Comparison of ENCODE assay signal across 1 cellular context in the genomic region with DNA sequence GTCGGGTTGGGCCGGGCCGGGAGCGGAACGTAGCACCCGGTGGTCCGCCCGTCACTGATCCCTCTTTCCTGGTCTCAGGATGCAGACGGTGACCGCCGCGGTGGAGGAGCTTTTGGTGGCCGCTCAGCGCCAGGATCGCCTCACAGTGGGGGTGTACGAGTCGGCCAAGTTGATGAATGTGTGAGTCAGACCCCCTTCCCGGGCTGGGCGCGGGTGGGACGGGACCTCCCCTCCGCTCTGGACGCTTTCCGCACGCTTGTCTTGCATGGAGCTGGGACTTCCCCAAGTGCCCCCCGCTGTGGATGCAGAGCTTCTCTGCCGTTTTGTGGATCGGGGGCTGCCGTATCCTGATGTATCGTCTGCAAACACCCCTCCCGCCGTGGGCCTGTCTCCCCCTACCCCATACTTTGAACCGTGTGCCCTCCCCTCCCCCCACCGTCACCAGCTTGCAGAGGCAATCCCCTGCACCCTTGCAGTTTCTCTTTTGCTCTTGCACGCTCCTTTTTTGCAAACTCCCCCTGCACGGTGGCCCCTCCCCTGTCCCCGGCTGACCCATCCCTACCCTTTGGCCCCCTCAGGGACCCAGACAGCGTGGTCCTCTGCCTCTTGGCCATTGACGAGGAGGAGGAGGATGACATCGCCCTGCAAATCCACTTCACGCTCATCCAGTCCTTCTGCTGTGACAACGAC.
TF ChIP-seq lines count a peak whose summit lies in the region.

No MANE protein-coding gene starts in this region.

TF ChIP-seq in K562, 482 proteins besides CTCF, POLR2A, EP300 and RAD21 (continued from another document):
- TF ChIP-seq, protein P1, sequence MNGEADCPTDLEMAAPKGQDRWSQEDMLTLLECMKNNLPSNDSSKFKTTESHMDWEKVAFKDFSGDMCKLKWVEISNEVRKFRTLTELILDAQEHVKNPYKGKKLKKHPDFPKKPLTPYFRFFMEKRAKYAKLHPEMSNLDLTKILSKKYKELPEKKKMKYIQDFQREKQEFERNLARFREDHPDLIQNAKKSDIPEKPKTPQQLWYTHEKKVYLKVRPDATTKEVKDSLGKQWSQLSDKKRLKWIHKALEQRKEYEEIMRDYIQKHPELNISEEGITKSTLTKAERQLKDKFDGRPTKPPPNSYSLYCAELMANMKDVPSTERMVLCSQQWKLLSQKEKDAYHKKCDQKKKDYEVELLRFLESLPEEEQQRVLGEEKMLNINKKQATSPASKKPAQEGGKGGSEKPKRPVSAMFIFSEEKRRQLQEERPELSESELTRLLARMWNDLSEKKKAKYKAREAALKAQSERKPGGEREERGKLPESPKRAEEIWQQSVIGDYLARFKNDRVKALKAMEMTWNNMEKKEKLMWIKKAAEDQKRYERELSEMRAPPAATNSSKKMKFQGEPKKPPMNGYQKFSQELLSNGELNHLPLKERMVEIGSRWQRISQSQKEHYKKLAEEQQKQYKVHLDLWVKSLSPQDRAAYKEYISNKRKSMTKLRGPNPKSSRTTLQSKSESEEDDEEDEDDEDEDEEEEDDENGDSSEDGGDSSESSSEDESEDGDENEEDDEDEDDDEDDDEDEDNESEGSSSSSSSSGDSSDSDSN (IDR thresholded peaks at IDR 0.05; ENCODE audit: borderline replicate concordance in 1 of 2, low read depth in 2 of 2, low read length in 2 of 2) = 0 out of 4 replicates have a peak, but pooled peaks have one; percentile 21 to 54
- TF ChIP-seq, protein P2, sequence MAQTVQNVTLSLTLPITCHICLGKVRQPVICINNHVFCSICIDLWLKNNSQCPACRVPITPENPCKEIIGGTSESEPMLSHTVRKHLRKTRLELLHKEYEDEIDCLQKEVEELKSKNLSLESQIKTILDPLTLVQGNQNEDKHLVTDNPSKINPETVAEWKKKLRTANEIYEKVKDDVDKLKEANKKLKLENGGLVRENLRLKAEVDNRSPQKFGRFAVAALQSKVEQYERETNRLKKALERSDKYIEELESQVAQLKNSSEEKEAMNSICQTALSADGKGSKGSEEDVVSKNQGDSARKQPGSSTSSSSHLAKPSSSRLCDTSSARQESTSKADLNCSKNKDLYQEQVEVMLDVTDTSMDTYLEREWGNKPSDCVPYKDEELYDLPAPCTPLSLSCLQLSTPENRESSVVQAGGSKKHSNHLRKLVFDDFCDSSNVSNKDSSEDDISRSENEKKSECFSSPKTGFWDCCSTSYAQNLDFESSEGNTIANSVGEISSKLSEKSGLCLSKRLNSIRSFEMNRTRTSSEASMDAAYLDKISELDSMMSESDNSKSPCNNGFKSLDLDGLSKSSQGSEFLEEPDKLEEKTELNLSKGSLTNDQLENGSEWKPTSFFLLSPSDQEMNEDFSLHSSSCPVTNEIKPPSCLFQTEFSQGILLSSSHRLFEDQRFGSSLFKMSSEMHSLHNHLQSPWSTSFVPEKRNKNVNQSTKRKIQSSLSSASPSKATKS (CRISPR knock-in tag; IDR thresholded peaks at IDR 0.05) = no peak
- TF ChIP-seq ZNF354B (CRISPR knock-in tag; IDR thresholded peaks at IDR 0.05) (no peak), KAT7 (CRISPR knock-in tag; IDR thresholded peaks at IDR 0.05; ENCODE audit: borderline replicate concordance) (0 out of 2 replicates have a peak, but pooled peaks have one; percentile 86), MIER1 (IDR thresholded peaks at IDR 0.05; ENCODE audit: low read depth) (no peak), JUND (IDR thresholded peaks at IDR 0.05; ENCODE audit: borderline replicate concordance, low read depth, low read length) (no peak), JUND (tag; IDR thresholded peaks at IDR 0.05; ENCODE audit: borderline replicate concordance, low read depth, low read length) (0 out of 3 replicates have a peak, but pooled peaks have one; percentile 11), NR2F6 (CRISPR knock-in tag; IDR thresholded peaks at IDR 0.05) (no peak), ZC3H4 (CRISPR knock-in tag; IDR thresholded peaks at IDR 0.05; ENCODE audit: borderline replicate concordance) (peak; percentile 19; the same call in 1 of the 2 replicates), CCNT2 (IDR thresholded peaks at IDR 0.05; ENCODE audit: borderline replicate concordance, extremely low read depth, insufficient read length, low read depth, low read length) (peak; percentile 31), CEBPG (CRISPR knock-in tag; IDR thresholded peaks at IDR 0.05) (no peak), CEBPG (tag; conservative IDR thresholded peaks at IDR 0.05 in 1 of 2, IDR thresholded peaks at IDR 0.05 in 1 of 2) (0 out of 4 replicates have a peak, but pooled peaks of 1 of the 2 experiments have one; percentile 15), ZBTB7A (IDR thresholded peaks at IDR 0.05; ENCODE audit: borderline replicate concordance, control insufficient read depth, low read depth, low read length) (peak; percentile 61; the same call in 1 of the 2 replicates), CREB1 (IDR thresholded peaks at IDR 0.05) (no peak), CREB1 (CRISPR knock-in tag; IDR thresholded peaks at IDR 0.05) (0 out of 2 replicates have a peak, but pooled peaks have one; percentile 20), SMAD4 (CRISPR knock-in tag; conservative IDR thresholded peaks at IDR 0.05) (0 out of 2 replicates have a peak, but pooled peaks have one; percentile 7), LEF1 (IDR thresholded peaks at IDR 0.05) (no peak)
- TF ChIP-seq, protein P3, sequence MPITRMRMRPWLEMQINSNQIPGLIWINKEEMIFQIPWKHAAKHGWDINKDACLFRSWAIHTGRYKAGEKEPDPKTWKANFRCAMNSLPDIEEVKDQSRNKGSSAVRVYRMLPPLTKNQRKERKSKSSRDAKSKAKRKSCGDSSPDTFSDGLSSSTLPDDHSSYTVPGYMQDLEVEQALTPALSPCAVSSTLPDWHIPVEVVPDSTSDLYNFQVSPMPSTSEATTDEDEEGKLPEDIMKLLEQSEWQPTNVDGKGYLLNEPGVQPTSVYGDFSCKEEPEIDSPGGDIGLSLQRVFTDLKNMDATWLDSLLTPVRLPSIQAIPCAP (CRISPR knock-in tag; IDR thresholded peaks at IDR 0.05; ENCODE audit: borderline replicate concordance) = no peak
- TF ChIP-seq, protein P4, sequence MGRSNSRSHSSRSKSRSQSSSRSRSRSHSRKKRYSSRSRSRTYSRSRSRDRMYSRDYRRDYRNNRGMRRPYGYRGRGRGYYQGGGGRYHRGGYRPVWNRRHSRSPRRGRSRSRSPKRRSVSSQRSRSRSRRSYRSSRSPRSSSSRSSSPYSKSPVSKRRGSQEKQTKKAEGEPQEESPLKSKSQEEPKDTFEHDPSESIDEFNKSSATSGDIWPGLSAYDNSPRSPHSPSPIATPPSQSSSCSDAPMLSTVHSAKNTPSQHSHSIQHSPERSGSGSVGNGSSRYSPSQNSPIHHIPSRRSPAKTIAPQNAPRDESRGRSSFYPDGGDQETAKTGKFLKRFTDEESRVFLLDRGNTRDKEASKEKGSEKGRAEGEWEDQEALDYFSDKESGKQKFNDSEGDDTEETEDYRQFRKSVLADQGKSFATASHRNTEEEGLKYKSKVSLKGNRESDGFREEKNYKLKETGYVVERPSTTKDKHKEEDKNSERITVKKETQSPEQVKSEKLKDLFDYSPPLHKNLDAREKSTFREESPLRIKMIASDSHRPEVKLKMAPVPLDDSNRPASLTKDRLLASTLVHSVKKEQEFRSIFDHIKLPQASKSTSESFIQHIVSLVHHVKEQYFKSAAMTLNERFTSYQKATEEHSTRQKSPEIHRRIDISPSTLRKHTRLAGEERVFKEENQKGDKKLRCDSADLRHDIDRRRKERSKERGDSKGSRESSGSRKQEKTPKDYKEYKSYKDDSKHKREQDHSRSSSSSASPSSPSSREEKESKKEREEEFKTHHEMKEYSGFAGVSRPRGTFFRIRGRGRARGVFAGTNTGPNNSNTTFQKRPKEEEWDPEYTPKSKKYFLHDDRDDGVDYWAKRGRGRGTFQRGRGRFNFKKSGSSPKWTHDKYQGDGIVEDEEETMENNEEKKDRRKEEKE (IDR thresholded peaks at IDR 0.05; ENCODE audit: borderline replicate concordance in 1 of 2, control insufficient read depth in 1 of 2, low read depth in 2 of 2, low read length in 1 of 2) = no peak
- TF ChIP-seq, protein P5, sequence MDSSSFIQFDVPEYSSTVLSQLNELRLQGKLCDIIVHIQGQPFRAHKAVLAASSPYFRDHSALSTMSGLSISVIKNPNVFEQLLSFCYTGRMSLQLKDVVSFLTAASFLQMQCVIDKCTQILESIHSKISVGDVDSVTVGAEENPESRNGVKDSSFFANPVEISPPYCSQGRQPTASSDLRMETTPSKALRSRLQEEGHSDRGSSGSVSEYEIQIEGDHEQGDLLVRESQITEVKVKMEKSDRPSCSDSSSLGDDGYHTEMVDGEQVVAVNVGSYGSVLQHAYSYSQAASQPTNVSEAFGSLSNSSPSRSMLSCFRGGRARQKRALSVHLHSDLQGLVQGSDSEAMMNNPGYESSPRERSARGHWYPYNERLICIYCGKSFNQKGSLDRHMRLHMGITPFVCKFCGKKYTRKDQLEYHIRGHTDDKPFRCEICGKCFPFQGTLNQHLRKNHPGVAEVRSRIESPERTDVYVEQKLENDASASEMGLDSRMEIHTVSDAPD (CRISPR knock-in tag; IDR thresholded peaks at IDR 0.05) = no peak
- TF ChIP-seq, protein P6, sequence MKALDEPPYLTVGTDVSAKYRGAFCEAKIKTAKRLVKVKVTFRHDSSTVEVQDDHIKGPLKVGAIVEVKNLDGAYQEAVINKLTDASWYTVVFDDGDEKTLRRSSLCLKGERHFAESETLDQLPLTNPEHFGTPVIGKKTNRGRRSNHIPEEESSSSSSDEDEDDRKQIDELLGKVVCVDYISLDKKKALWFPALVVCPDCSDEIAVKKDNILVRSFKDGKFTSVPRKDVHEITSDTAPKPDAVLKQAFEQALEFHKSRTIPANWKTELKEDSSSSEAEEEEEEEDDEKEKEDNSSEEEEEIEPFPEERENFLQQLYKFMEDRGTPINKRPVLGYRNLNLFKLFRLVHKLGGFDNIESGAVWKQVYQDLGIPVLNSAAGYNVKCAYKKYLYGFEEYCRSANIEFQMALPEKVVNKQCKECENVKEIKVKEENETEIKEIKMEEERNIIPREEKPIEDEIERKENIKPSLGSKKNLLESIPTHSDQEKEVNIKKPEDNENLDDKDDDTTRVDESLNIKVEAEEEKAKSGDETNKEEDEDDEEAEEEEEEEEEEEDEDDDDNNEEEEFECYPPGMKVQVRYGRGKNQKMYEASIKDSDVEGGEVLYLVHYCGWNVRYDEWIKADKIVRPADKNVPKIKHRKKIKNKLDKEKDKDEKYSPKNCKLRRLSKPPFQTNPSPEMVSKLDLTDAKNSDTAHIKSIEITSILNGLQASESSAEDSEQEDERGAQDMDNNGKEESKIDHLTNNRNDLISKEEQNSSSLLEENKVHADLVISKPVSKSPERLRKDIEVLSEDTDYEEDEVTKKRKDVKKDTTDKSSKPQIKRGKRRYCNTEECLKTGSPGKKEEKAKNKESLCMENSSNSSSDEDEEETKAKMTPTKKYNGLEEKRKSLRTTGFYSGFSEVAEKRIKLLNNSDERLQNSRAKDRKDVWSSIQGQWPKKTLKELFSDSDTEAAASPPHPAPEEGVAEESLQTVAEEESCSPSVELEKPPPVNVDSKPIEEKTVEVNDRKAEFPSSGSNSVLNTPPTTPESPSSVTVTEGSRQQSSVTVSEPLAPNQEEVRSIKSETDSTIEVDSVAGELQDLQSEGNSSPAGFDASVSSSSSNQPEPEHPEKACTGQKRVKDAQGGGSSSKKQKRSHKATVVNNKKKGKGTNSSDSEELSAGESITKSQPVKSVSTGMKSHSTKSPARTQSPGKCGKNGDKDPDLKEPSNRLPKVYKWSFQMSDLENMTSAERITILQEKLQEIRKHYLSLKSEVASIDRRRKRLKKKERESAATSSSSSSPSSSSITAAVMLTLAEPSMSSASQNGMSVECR (CRISPR knock-in tag; IDR thresholded peaks at IDR 0.05) = peak; percentile 21; the same call in 1 of the 2 replicates
- TF ChIP-seq, protein P7, sequence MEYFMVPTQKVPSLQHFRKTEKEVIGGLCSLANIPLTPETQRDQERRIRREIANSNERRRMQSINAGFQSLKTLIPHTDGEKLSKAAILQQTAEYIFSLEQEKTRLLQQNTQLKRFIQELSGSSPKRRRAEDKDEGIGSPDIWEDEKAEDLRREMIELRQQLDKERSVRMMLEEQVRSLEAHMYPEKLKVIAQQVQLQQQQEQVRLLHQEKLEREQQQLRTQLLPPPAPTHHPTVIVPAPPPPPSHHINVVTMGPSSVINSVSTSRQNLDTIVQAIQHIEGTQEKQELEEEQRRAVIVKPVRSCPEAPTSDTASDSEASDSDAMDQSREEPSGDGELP (CRISPR knock-in tag; IDR thresholded peaks at IDR 0.05; ENCODE audit: borderline replicate concordance) = 0 out of 2 replicates have a peak, but pooled peaks have one; percentile 5
- TF ChIP-seq, protein P8, sequence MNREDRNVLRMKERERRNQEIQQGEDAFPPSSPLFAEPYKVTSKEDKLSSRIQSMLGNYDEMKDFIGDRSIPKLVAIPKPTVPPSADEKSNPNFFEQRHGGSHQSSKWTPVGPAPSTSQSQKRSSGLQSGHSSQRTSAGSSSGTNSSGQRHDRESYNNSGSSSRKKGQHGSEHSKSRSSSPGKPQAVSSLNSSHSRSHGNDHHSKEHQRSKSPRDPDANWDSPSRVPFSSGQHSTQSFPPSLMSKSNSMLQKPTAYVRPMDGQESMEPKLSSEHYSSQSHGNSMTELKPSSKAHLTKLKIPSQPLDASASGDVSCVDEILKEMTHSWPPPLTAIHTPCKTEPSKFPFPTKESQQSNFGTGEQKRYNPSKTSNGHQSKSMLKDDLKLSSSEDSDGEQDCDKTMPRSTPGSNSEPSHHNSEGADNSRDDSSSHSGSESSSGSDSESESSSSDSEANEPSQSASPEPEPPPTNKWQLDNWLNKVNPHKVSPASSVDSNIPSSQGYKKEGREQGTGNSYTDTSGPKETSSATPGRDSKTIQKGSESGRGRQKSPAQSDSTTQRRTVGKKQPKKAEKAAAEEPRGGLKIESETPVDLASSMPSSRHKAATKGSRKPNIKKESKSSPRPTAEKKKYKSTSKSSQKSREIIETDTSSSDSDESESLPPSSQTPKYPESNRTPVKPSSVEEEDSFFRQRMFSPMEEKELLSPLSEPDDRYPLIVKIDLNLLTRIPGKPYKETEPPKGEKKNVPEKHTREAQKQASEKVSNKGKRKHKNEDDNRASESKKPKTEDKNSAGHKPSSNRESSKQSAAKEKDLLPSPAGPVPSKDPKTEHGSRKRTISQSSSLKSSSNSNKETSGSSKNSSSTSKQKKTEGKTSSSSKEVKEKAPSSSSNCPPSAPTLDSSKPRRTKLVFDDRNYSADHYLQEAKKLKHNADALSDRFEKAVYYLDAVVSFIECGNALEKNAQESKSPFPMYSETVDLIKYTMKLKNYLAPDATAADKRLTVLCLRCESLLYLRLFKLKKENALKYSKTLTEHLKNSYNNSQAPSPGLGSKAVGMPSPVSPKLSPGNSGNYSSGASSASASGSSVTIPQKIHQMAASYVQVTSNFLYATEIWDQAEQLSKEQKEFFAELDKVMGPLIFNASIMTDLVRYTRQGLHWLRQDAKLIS (CRISPR knock-in tag; IDR thresholded peaks at IDR 0.05) = 0 out of 2 replicates have a peak, but pooled peaks have one; percentile 79
- TF ChIP-seq, protein P9, sequence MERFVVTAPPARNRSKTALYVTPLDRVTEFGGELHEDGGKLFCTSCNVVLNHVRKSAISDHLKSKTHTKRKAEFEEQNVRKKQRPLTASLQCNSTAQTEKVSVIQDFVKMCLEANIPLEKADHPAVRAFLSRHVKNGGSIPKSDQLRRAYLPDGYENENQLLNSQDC (CRISPR knock-in tag; IDR thresholded peaks at IDR 0.05) = no peak
